In genomic region chr5:180316586-180316985, GRCh38 we compare ENCODE assay signal across 18 cellular contexts. TPM values are rescaled to one million over a fixed set of nuclear protein-coding genes. Genes with fewer than 3 reads are reported as not detected.
DNase-seq lines count a peak whose midpoint lies in the region; ATAC-seq, FAIRE-seq and TF ChIP-seq lines count a peak whose summit lies in the region.
"Had no signal": no experiment of that assay in that cellular context is flagged by ENCODE, and none has a peak within 500 bp of the region (broad histone marks: within the 10 kb centered on the region; RNA-seq: fewer than 3 reads in every experiment).

No MANE protein-coding gene starts in this region.

- H2BK5ac ChIP-seq in IMR-90 (ENCODE audit: low read depth, low read length, poor library complexity, severe bottlenecking) = no peak overlapping the region

- H3K4ac ChIP-seq in IMR-90 (ENCODE audit: low read depth, low read length) = no peak overlapping the region

- dilution Hi-C loops in IMR-90 (cut with HindIII; ENCODE audit: low sequenced_read_pairs, unreplicated experiment) = no loop called here

- H4K91ac ChIP-seq in IMR-90 (ENCODE audit: insufficient read depth, low read depth, low read length) = no peak overlapping the region

- H3K18ac ChIP-seq in IMR-90 (ENCODE audit: low read depth, low read length) = no peak overlapping the region

- H3K79me1 ChIP-seq in IMR-90 (ENCODE audit: low read depth in 1 of 2, low read length in 2 of 2) = no peaks in the 10 kb centered on the region

- H2BK15ac ChIP-seq in IMR-90 (ENCODE audit: low read depth, low read length) = no peak overlapping the region

- peaks cover 4% of the 10 kb centered on the region; the same call in 1 of the 2 replicates for H3K9me1 ChIP-seq in IMR-90 (ENCODE audit: insufficient read depth, low read length)

- no peak overlapping the region for H3K56ac ChIP-seq in IMR-90 (ENCODE audit: extremely low read depth, insufficient read depth, low read length)

- no peak overlapping the region for H2AK9ac ChIP-seq in IMR-90 (replicated peaks; ENCODE audit: low read depth, low read length, poor library complexity)

- intact Hi-C loops in left cardiac atrium (cut with DNase I) (no loop called here), heart right ventricle (cut with DNase I) (no loop called here), IMR-90 (cut with micrococcal nuclease) (no loop called here)

- no peaks in the 10 kb centered on the region for H3K4me1 ChIP-seq in heart right ventricle
- H3K4me1 ChIP-seq in IMR-90 (ENCODE audit: control insufficient read depth, insufficient read depth, low read length) = no peaks in the 10 kb centered on the region
- no peaks in the 10 kb centered on the region for H3K4me1 ChIP-seq in small intestine (ENCODE audit: control insufficient read depth in 2 of 2, insufficient read depth in 1 of 2, low read depth in 1 of 2, low read length in 1 of 2)

- H2BK120ac ChIP-seq in IMR-90 (ENCODE audit: low read depth, low read length) = no peak overlapping the region

- POLR2A ChIA-PET in IMR-90 (lab: Charles Lee; ENCODE audit: unreplicated experiment) = no interaction called here

- H2AK5ac ChIP-seq in IMR-90 (ENCODE audit: low read depth, low read length) = no peak overlapping the region

- FAIRE-seq in bronchial epithelial cell (lab: Jason Lieb, UNC) (peak; percentile 18), small intestine (lab: Jason Lieb, UNC) (no peak)
- FAIRE-seq: GM12891, GM18507, H54 had no signal

- CTCF ChIA-PET in IMR-90 (lab: Yijun Ruan, JAX) = interaction anchor here (0.7 to 2.9 kb wide), 7 partner anchors 9 to 35 kb away, joined by 3 to 12 read pairs (median 5); no protein-coding TSS in a partner anchor

- H3K27ac ChIP-seq in heart right ventricle (no peak overlapping the region), IMR-90 (ENCODE audit: insufficient read depth, low read length) (no peak overlapping the region), small intestine (ENCODE audit: low read depth in 1 of 2, low read length in 1 of 2) (no peak overlapping the region)

- H3K36me3 ChIP-seq in heart right ventricle = peaks cover 0 to 29% (median 0%) of the 10 kb centered on the region in 9 donors
- peaks cover 12% of the 10 kb centered on the region for H3K36me3 ChIP-seq in IMR-90 (ENCODE audit: control insufficient read depth, insufficient read depth, low read length)
- H3K36me3 ChIP-seq in bronchial epithelial cell (ENCODE audit: control insufficient read depth, insufficient read depth, low read length) = no peaks in the 10 kb centered on the region
- no peaks in the 10 kb centered on the region for H3K36me3 ChIP-seq in small intestine (ENCODE audit: control insufficient read depth in 2 of 2, insufficient read depth in 2 of 2, low read length in 2 of 2)

- TF ChIP-seq POLR2A in IMR-90 (IDR thresholded peaks at IDR 0.05; ENCODE audit: low read depth, low read length) = no peak

- H4K5ac ChIP-seq in IMR-90 (ENCODE audit: low read depth, low read length) = no peak overlapping the region

- TF ChIP-seq RAD21 in IMR-90 (IDR thresholded peaks at IDR 0.05; ENCODE audit: low read length) = no peak

- H3K27me3 ChIP-seq in heart right ventricle (no peaks in the 10 kb centered on the region), IMR-90 (ENCODE audit: control insufficient read depth, insufficient read depth, low read length) (no peaks in the 10 kb centered on the region), bronchial epithelial cell (ENCODE audit: control insufficient read depth, insufficient read depth, low read length) (no peaks in the 10 kb centered on the region), small intestine (ENCODE audit: control insufficient read depth in 2 of 2, insufficient read depth in 2 of 2, low read length in 2 of 2) (no peaks in the 10 kb centered on the region)

- no peak overlapping the region for H3K14ac ChIP-seq in IMR-90 (replicated peaks; ENCODE audit: low read depth, low read length)

- in situ Hi-C loops in IMR-90 (cut with MboI; ENCODE audit: low sequenced_read_pairs) = no loop called here

- no peak for TF ChIP-seq CTCF in heart right ventricle (IDR thresholded peaks at IDR 0.05)
- no peak for TF ChIP-seq CTCF in IMR-90 (conservative IDR thresholded peaks at IDR 0.05; ENCODE audit: low read depth, low read length)
- no peak for TF ChIP-seq CTCF in bronchial epithelial cell (IDR thresholded peaks at IDR 0.05; ENCODE audit: insufficient read depth, low read length, severe bottlenecking)

- BruUV-seq in IMR-90 (replicated peaks; lab: Mats Ljungman, UMichigan) = no TSS peak

- no peak overlapping the region for H3K9ac ChIP-seq in IMR-90 (ENCODE audit: low read depth, low read length)

- H3K23ac ChIP-seq in IMR-90 (ENCODE audit: low read depth, low read length) = no peak overlapping the region

- no peak overlapping the region for H3K4me2 ChIP-seq in IMR-90 (ENCODE audit: low read depth, low read length)

- H2BK20ac ChIP-seq in IMR-90 (ENCODE audit: low read depth, low read length) = no peak overlapping the region

- H3K9me3 ChIP-seq in heart right ventricle = no peaks in the 10 kb centered on the region
- H3K9me3 ChIP-seq in IMR-90 (ENCODE audit: control insufficient read depth, insufficient read depth, low read length) = no peaks in the 10 kb centered on the region
- no peaks in the 10 kb centered on the region for H3K9me3 ChIP-seq in small intestine (ENCODE audit: control insufficient read depth, low read depth)

- WGBS in heart right ventricle, 2 donors = 91 to 92% methylated on average over 20 of the region's 20 CpGs
- 97% methylated on average over 20 of the region's 20 CpGs; no CpG with 5 or more reads in 1 of the 2 experiments for WGBS in IMR-90 (ENCODE audit: extremely low coverage in 2 of 2, insufficient read length in 1 of 2), 2 experiments
- 90 to 92% (median 91%) methylated on average over 20 of the region's 20 CpGs for WGBS in small intestine, 3 donors

- H2AFZ ChIP-seq in IMR-90 (replicated peaks; ENCODE audit: low read length, poor library complexity) = peak overlapping the region; percentile 11

- H4K20me1 ChIP-seq in IMR-90 (ENCODE audit: insufficient read depth, low read length) = no peaks in the 10 kb centered on the region

- no peak overlapping the region for H3K4me3 ChIP-seq in heart right ventricle
- H3K4me3 ChIP-seq in IMR-90 (ENCODE audit: insufficient read depth, low read depth, low read length) = no peak overlapping the region
- H3K4me3 ChIP-seq in bronchial epithelial cell (ENCODE audit: low read depth, low read length) = no peak overlapping the region
- H3K4me3 ChIP-seq in small intestine (ENCODE audit: low read depth in 1 of 2, low read length in 2 of 2) = no peak overlapping the region

- no peak overlapping the region for H4K8ac ChIP-seq in IMR-90 (ENCODE audit: low read depth in 2 of 2, low read length in 2 of 2)

- ATAC-seq in left cardiac atrium (no peak), heart right ventricle (no peak), IMR-90 (ENCODE audit: low read depth) (no peak)

- DNase-seq in left cardiac atrium (peak; percentile 18), heart right ventricle (no peak), IMR-90 (no peak), bronchial epithelial cell (ENCODE audit: low read depth) (no peak), NCI-H2081 treated with DMSO at 0.1 percent for 48 hours (lab: John Stamatoyannopoulos, UW) (no peak), small intestine (no peak)
- no peak for DNase-seq in activated CD8-positive, alpha-beta memory T cell treated with anti-CD3 and anti-CD28 coated beads for 24 hours
- DNase-seq: C1 segment of cervical spinal cord; Calu3; CD4-positive, alpha-beta memory T cell; COR-L47; DMS53; GF-D8; GOT3; HCEC 1CT had no signal

TF ChIP-seq in IMR-90, 13 proteins besides CTCF, POLR2A, EP300 and RAD21:
- no peak for TF ChIP-seq BHLHE40 (IDR thresholded peaks at IDR 0.05; ENCODE audit: low read depth, low read length)
- no peak for TF ChIP-seq CEBPB (IDR thresholded peaks at IDR 0.05; ENCODE audit: low read depth, low read length)
TF ChIP-seq in IMR-90: peak in this region for 0.

RNA-seq across cellular contexts. Expression of gene MAPK9, which starts 24.7 kb away (rescaled TPM):
- total RNA-seq in left cardiac atrium = 10 to 100 TPM; 33.8 to 38.8 TPM
- 10 to 100 TPM; 30.2 to 47.4 (median 41.6) TPM for total RNA-seq in heart right ventricle
- 10 to 100 TPM; 13.9 to 14.4 TPM for polyA plus RNA-seq in heart right ventricle
- 22.9 and 27.8 TPM in 2 replicates for total RNA-seq in IMR-90 (2012; rRNA removed)
- 20.1 and 23.3 TPM in 2 replicates for polyA plus RNA-seq in IMR-90 (2012; rRNA removed)
- polyA plus RNA-seq in IMR-90 (2012; cell fraction: cytosol; rRNA removed) = 6.6 and 13.4 TPM in 2 replicates
- polyA plus RNA-seq in IMR-90 (2012; cell fraction: nucleus; rRNA removed; ENCODE audit: low replicate concordance) = 8.1 and 28.5 TPM in 2 replicates
- 19.7 and 23.2 TPM in 2 replicates for total RNA-seq in bronchial epithelial cell
- polyA plus RNA-seq in small intestine = 10 to 100 TPM; 13.2 to 18.4 (median 13.9) TPM

RNA-seq across cellular contexts. Expression of gene GFPT2, which starts 36.5 kb away (rescaled TPM):
- total RNA-seq in left cardiac atrium (10 to 100 TPM; 27.3 to 44.5 TPM), heart right ventricle (10 to 100 TPM in 4 of 10 donors, 1 to 10 TPM in 6; 2.5 to 19.4 (median 4.4) TPM), IMR-90 (2012; rRNA removed) (20.6 and 20.8 TPM in 2 replicates), bronchial epithelial cell (0.26 and 0.53 TPM in 2 replicates)
- polyA plus RNA-seq in heart right ventricle (10 to 100 TPM in 1 of 2 donors, 1 to 10 TPM in 1; 9.3 to 12.7 TPM), IMR-90 (2012; rRNA removed) (17.7 and 20.3 TPM in 2 replicates), small intestine (1 to 10 TPM in 2 of 3 donors, under 1 TPM in 1; 0.54 to 4.5 (median 1.1) TPM)
- polyA plus RNA-seq in IMR-90 (2012; cell fraction: cytosol; rRNA removed) = 11.8 and 14.2 TPM in 2 replicates
- polyA plus RNA-seq in IMR-90 (2012; cell fraction: nucleus; rRNA removed; ENCODE audit: low replicate concordance) = 18.2 and 28.4 TPM in 2 replicates
- total RNA-seq: Calu3 had no signal
